ENCODE assay signal across 23 cellular contexts in the genomic region with DNA sequence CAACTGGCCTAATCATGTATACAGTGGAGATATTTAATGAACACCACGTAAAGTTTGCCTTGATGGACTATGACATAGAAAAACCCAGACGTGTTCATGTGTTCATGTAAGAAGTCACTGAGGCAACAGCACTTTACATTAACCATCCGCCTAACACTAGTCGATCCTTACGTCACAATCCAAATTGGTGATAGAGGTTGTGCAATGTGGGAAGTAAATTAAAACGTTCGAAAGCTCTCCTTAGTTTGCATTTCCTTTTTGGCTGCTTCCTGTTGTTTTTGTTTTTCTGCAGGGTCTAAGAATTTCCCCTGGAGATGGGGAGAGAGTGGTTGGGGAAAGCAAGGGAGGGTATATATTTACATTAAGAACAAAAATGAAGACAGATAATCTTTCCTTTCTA.
DNase-seq lines count a peak whose midpoint lies in the region; ATAC-seq, FAIRE-seq and TF ChIP-seq lines count a peak whose summit lies in the region.
"Had no signal": no experiment of that assay in that cellular context is flagged by ENCODE, and none has a peak within 500 bp of the region (broad histone marks: within the 10 kb centered on the region; RNA-seq: fewer than 3 reads in every experiment).

No MANE protein-coding gene starts in this region.

- DNase-seq in GM23338 (ENCODE audit: low spot score) (peak; percentile 53), MV-4-11 (lab: John Stamatoyannopoulos, UW) (peak; percentile 49), WTC11 (ENCODE audit: low spot score) (no peak), keratinocyte (ENCODE audit: low read depth, low spot score) (no peak), kidney tubule cell (ENCODE audit: low spot score) (no peak), suprapubic skin (ENCODE audit: low spot score in 2 of 2) (no peak), DMS 273 (lab: John Stamatoyannopoulos, UW; ENCODE audit: unreplicated experiment) (no peak), DMS153 (lab: John Stamatoyannopoulos, UW) (no peak)
- DNase-seq: ACHN; CD4-positive, CD25-positive, alpha-beta regulatory T cell; DMS79 treated with DMSO at 0.1 percent for 48 hours; GDM1; Kasumi-1; NCI-H146; NCI-H2081 treated with DMSO at 0.1 percent for 48 hours; NCI-H226; NCI-H69; NK-92 treated with Interleukin-12 subunit alpha and Interleukin-12 subunit beta, amount 100 ng/mL, for 24 hours had no signal

- ATAC-seq in GM23338 (peak; percentile 36; the same call in 2 of the 3 replicates), WTC11 (peak; percentile 52)
- ATAC-seq: HepG2, Panc1, Right ventricle myocardium inferior, SK-N-SH treated with all-trans-retinoic acid at 6 μM for 48 hours had no signal

- TF ChIP-seq EP300 in suprapubic skin (IDR thresholded peaks at IDR 0.05), result no peak

- H3K27me3 ChIP-seq in GM23338 (ENCODE audit: insufficient read depth) (no peaks in the 10 kb centered on the region), keratinocyte (ENCODE audit: control insufficient read depth, extremely low read depth, insufficient read depth, low read length) (no peaks in the 10 kb centered on the region), suprapubic skin (no peaks in the 10 kb centered on the region)

- peak overlapping the region; percentile 94 for H3K27ac Mint-ChIP-seq in GM23338
- peak overlapping the region; percentile 97 for H3K27ac Mint-ChIP-seq in WTC11
- H3K27ac Mint-ChIP-seq: CD4-positive, CD25-positive, alpha-beta regulatory T cell had no signal

- POLR2A ChIA-PET in WTC11 (lab: Charles Lee), result no interaction called here

- CTCF ChIA-PET in WTC11 (lab: Charles Lee), result no interaction called here

- TF ChIP-seq POLR2A in suprapubic skin (IDR thresholded peaks at IDR 0.05), result no peak

- peak; percentile 32 for FAIRE-seq in keratinocyte (lab: Jason Lieb, UNC)
- FAIRE-seq: GM12892, HepG2 had no signal

- H3K9me1 ChIP-seq in keratinocyte (ENCODE audit: control insufficient read depth, extremely low read depth, insufficient read depth, low read length), result no peaks in the 10 kb centered on the region

- H3K9ac ChIP-seq in keratinocyte (ENCODE audit: control insufficient read depth, extremely low read depth, insufficient read depth, low read length), result no peak overlapping the region

- H3K4me1 ChIP-seq in GM23338 (ENCODE audit: insufficient read depth) (peaks cover 45% of the 10 kb centered on the region), keratinocyte (ENCODE audit: control insufficient read depth, extremely low read depth, insufficient read depth, low read length) (no peaks in the 10 kb centered on the region), suprapubic skin (no peaks in the 10 kb centered on the region)

- peaks cover 26% of the 10 kb centered on the region for H3K4me1 Mint-ChIP-seq in GM23338
- H3K4me1 Mint-ChIP-seq in WTC11, result peaks cover 27% of the 10 kb centered on the region
- H3K4me1 Mint-ChIP-seq: CD4-positive, CD25-positive, alpha-beta regulatory T cell had no signal

- H4K20me1 ChIP-seq in GM23338 (replicated peaks; ENCODE audit: insufficient read depth), result no peaks in the 10 kb centered on the region
- no peaks in the 10 kb centered on the region for H4K20me1 ChIP-seq in keratinocyte (ENCODE audit: control insufficient read depth, extremely low read depth, insufficient read depth, low read length)

- H3K36me3 Mint-ChIP-seq in GM23338 (ENCODE audit: low read depth), result peaks cover 6% of the 10 kb centered on the region; the same call in 2 of the 3 replicates
- H3K36me3 Mint-ChIP-seq in WTC11, result peaks cover 5% of the 10 kb centered on the region; the same call in 1 of the 2 replicates
- H3K36me3 Mint-ChIP-seq: CD4-positive, CD25-positive, alpha-beta regulatory T cell had no signal

- H3K4me3 ChIP-seq in GM23338 (no peak overlapping the region), keratinocyte (ENCODE audit: control insufficient read depth in 2 of 3, extremely low read depth in 1 of 3, insufficient read depth in 2 of 3, low read depth in 1 of 3, low read length in 3 of 3) (no peak overlapping the region), suprapubic skin (no peak overlapping the region)

- no peak for TF ChIP-seq CTCF in GM23338 (conservative IDR thresholded peaks at IDR 0.05; ENCODE audit: low read depth in 2 of 2)
- no peak for TF ChIP-seq CTCF in WTC11 (IDR thresholded peaks at IDR 0.05)
- no peak for TF ChIP-seq CTCF in keratinocyte (optimal IDR thresholded peaks at IDR 0.05 in 1 of 3, IDR thresholded peaks at IDR 0.05 in 1 of 3, conservative IDR thresholded peaks at IDR 0.05 in 1 of 3; ENCODE audit: extremely low read depth in 1 of 3, insufficient read depth in 2 of 3, low read length in 3 of 3)
- no peak for TF ChIP-seq CTCF in suprapubic skin (IDR thresholded peaks at IDR 0.05)

- dilution Hi-C loops in keratinocyte (cut with MboI; ENCODE audit: extremely low pct_ligation_motif_present, low sequenced_read_pairs), result no loop called here

- H3K9me3 ChIP-seq in keratinocyte (ENCODE audit: control insufficient read depth, low read depth, low read length) (no peaks in the 10 kb centered on the region), suprapubic skin (no peaks in the 10 kb centered on the region)

- H3F3A ChIP-seq in GM23338 (replicated peaks; ENCODE audit: low read depth), result no peaks in the 10 kb centered on the region

- H3K36me3 ChIP-seq in GM23338 (ENCODE audit: insufficient read depth) (no peaks in the 10 kb centered on the region), keratinocyte (ENCODE audit: control insufficient read depth in 2 of 2, extremely low read depth in 1 of 2, insufficient read depth in 2 of 2, low read length in 2 of 2) (no peaks in the 10 kb centered on the region), suprapubic skin (no peaks in the 10 kb centered on the region)

- H3K4me3 Mint-ChIP-seq in GM23338 (peak overlapping the region; percentile 31; the same call in 2 of the 3 replicates), WTC11 (peak overlapping the region; percentile 37)
- H3K4me3 Mint-ChIP-seq: CD4-positive, CD25-positive, alpha-beta regulatory T cell had no signal

- H2AFZ ChIP-seq in GM23338 (no peak overlapping the region), keratinocyte (ENCODE audit: control insufficient read depth, low read length) (no peak overlapping the region)

- WGBS in suprapubic skin, result 64% methylated on average over 7 of the region's 7 CpGs

- no peaks in the 10 kb centered on the region for H3K27me3 Mint-ChIP-seq in GM23338 (ENCODE audit: insufficient read depth, low read depth, poor library complexity)
- no peaks in the 10 kb centered on the region for H3K27me3 Mint-ChIP-seq in WTC11 (ENCODE audit: low read depth)
- H3K27me3 Mint-ChIP-seq: CD4-positive, CD25-positive, alpha-beta regulatory T cell had no signal

- H3K4me2 ChIP-seq in GM23338, result peak overlapping the region; percentile 15
- no peak overlapping the region for H3K4me2 ChIP-seq in keratinocyte (ENCODE audit: control insufficient read depth, extremely low read depth, insufficient read depth, low read depth, low read length)

- H3K79me2 ChIP-seq in GM23338 (replicated peaks; ENCODE audit: insufficient read depth) (no peaks in the 10 kb centered on the region), keratinocyte (ENCODE audit: control insufficient read depth, insufficient read depth, low read length) (no peaks in the 10 kb centered on the region)

- H3K9me2 ChIP-seq in GM23338 (ENCODE audit: insufficient read depth), result no peaks in the 10 kb centered on the region

- H3K27ac ChIP-seq in GM23338 (ENCODE audit: low read depth) (peak overlapping the region; percentile 56), keratinocyte (ENCODE audit: control insufficient read depth, insufficient read depth, low read length) (no peak overlapping the region), suprapubic skin (no peak overlapping the region)

- H3K9me3 Mint-ChIP-seq in GM23338 (no peaks in the 10 kb centered on the region), WTC11 (peaks cover 6% of the 10 kb centered on the region; the same call in 1 of the 2 replicates)

TF ChIP-seq in GM23338, 12 proteins besides CTCF, POLR2A, EP300 and RAD21 (continues in another document):
- no peak for TF ChIP-seq EZH2phosphoT487 (IDR thresholded peaks at IDR 0.05; ENCODE audit: unreplicated experiment)

TF ChIP-seq in WTC11, 78 proteins besides CTCF, POLR2A, EP300 and RAD21:
- TF ChIP-seq ETV6 (CRISPR knock-in tag; IDR thresholded peaks at IDR 0.05), result peak; percentile 78
- no peak for TF ChIP-seq NR1H2 (CRISPR knock-in tag; IDR thresholded peaks at IDR 0.05)

Comparison
In these comparisons a context has a peak if more than half of its experiments do, and no peak if none do; other contexts are left out.
1. DNase-seq: peak in GM23338 (single experiment) and MV-4-11 (single experiment); none in WTC11 (single experiment), keratinocyte (single experiment), kidney tubule cell (single experiment), suprapubic skin (0 of 2), DMS 273 (single experiment) and DMS153 (single experiment).